ENCODE assay signal across 1 cellular context in genomic region chr15:30833349-30833748, GRCh38.
TF ChIP-seq lines count a peak whose summit lies in the region.
"Not testable (repeated sequence)": the region's sequence is repeated elsewhere in the genome, so short reads cannot be mapped to it uniquely, and the experiment has no call there.

No MANE protein-coding gene starts in this region.

TF ChIP-seq in K562, 482 proteins besides CTCF, POLR2A, EP300 and RAD21:
- peak; percentile 37; the same call in 1 of the 2 replicates for TF ChIP-seq ZBTB40 (IDR thresholded peaks at IDR 0.05)
- TF ChIP-seq ZBTB40 (CRISPR knock-in tag; IDR thresholded peaks at IDR 0.05): not testable (repeated sequence)
TF ChIP-seq in K562: peak in this region for 1; not testable (repeated sequence) for 481.
